ENCODE assay signal across 22 cellular contexts in the genomic region with DNA sequence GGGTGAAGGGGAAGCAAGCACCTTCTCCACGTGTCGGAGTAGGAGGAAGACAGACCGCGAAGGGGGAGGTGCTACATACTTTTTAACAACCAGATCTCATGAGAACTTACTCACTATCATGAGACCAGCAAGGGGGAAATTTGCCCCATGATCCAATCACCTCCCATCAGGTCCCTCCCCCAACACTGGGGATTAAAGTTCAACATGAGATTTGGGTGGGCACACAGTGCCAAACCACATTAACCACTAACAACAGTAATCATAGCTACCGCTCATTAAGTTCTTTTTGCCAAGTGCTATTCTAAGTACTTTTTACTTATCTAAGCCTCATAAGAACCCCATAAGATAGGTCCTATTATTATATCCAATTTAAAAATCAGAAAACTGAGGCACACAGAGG.
"Had no signal": no experiment of that assay in that cellular context is flagged by ENCODE, and none has a peak within 500 bp of the region (broad histone marks: within the 10 kb centered on the region; RNA-seq: fewer than 3 reads in every experiment).

No MANE protein-coding gene starts in this region.

- H3K27ac ChIP-seq: left lung, ovary, right atrium auricular region, suprapubic skin had no signal

- H3K4me1 ChIP-seq: left lung, right atrium auricular region, suprapubic skin had no signal

- H3K27me3 ChIP-seq: left lung, ovary, right atrium auricular region, suprapubic skin had no signal

- DNase-seq: caudate nucleus; cerebellar nuclear complex; cortex of kidney; effector memory CD8-positive, alpha-beta T cell; head of caudate nucleus; left lung; mesendoderm; midbrain; naive thymus-derived CD8-positive, alpha-beta T cell; occipital lobe; ovary; posterior cingulate gyrus; small intestine; stimulated activated CD4-positive, alpha-beta T cell treated with anti-CD3 and anti-CD28 coated beads, Interleukin-15, amount 100 ng/mL, for 24 hours; stimulated activated CD4-positive, alpha-beta T cell treated with anti-CD3 and anti-CD28 coated beads, Interleukin-2, amount 100 ng/mL, for 48 hours; stimulated activated naive CD4-positive, alpha-beta T cell; stimulated activated naive CD8-positive, alpha-beta T cell treated with anti-CD3 and anti-CD28 coated beads, Interleukin-15, amount 100 ng/mL, for 72 hours had no signal

- H3K4me3 ChIP-seq: left lung, ovary, right atrium auricular region, suprapubic skin had no signal

- H3K9me3 ChIP-seq: left lung, ovary, right atrium auricular region, suprapubic skin had no signal

- H3K9me3 Mint-ChIP-seq: effector memory CD8-positive, alpha-beta T cell; naive thymus-derived CD8-positive, alpha-beta T cell; stimulated activated naive CD8-positive, alpha-beta T cell treated with anti-CD3 and anti-CD28 coated beads, Interleukin-15, amount 100 ng/mL, for 72 hours had no signal

- H3K36me3 ChIP-seq: left lung, ovary, right atrium auricular region, suprapubic skin had no signal

- H3K36me3 Mint-ChIP-seq: naive thymus-derived CD8-positive, alpha-beta T cell had no signal

- H3K4me1 Mint-ChIP-seq: naive thymus-derived CD8-positive, alpha-beta T cell; stimulated activated naive CD8-positive, alpha-beta T cell treated with anti-CD3 and anti-CD28 coated beads, Interleukin-15, amount 100 ng/mL, for 72 hours had no signal

- FAIRE-seq: endometrium, frontal cortex, keratinocyte, small intestine had no signal

- H3K4me3 Mint-ChIP-seq: effector memory CD8-positive, alpha-beta T cell; naive thymus-derived CD8-positive, alpha-beta T cell; stimulated activated naive CD8-positive, alpha-beta T cell treated with anti-CD3 and anti-CD28 coated beads, Interleukin-15, amount 100 ng/mL, for 72 hours had no signal

- H3K27ac Mint-ChIP-seq: effector memory CD8-positive, alpha-beta T cell; naive thymus-derived CD8-positive, alpha-beta T cell had no signal

- ATAC-seq: effector memory CD8-positive, alpha-beta T cell; left lung; naive thymus-derived CD8-positive, alpha-beta T cell; stimulated activated naive CD8-positive, alpha-beta T cell treated with anti-CD3 and anti-CD28 coated beads, Interleukin-15, amount 100 ng/mL, for 72 hours had no signal
